Comparison of ENCODE assay signal across 8 cellular contexts in the genomic region with DNA sequence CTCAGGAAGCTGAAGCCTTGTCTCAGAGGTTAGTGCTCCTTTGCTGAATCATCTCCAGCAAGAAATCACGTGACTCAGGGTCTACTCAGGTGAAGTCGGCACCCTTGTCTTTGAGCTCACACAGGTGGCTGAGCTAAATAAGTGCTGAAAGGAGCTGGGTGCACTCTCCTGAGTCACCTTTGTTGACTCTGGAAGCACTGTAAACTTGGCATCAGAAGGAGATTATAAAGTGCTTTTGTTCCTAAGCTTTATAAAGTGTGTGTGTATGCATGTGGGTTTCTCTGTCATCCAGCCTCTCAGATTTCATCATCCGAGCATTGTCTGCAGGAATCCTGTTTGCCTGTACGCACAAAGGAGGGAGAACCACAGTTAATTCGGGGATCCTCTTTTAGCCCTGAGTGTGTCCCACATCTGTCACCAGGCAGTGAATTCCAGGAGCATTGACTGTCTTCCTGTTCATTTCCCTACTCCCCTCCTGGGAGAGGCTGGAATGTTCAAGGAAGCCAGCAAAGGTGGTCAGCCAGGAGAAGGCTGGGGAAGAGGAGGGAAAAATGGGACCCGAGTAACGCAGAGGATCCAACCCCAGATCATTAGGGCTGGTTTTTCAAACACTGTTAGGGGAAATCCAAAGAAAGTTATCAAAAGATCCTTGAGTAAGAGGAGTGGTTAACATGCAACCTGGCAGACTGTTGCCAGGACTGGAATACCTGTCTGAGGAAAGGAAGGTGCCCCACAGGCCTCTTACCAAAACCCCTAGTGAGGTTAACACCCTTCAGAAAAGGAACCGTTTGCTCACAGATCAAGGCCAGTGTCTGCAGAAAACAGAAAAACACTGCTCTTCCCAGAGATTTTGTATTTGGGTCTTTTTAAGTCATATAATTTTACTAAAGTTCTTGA.
A peak's percentile ranks its signal among the peaks of the same experiment; 100 is the strongest.
DNase-seq lines count a peak whose midpoint lies in the region; ATAC-seq, FAIRE-seq and TF ChIP-seq lines count a peak whose summit lies in the region.

No MANE protein-coding gene starts in this region.

- no peak overlapping the region for H3K4me3 ChIP-seq in A549
- no peak overlapping the region for H3K4me3 ChIP-seq in GM23338
- no peak overlapping the region for H3K4me3 ChIP-seq in OCI-LY3 (ENCODE audit: low read length)
- no peak overlapping the region for H3K4me3 ChIP-seq in liver (ENCODE audit: low read depth in 1 of 3, low read length in 3 of 3)
- no peak overlapping the region for H3K4me3 ChIP-seq in subcutaneous abdominal adipose tissue (ENCODE audit: low read depth in 1 of 5, low read length in 5 of 5)

- H3K27me3 ChIP-seq in GM23338 (ENCODE audit: insufficient read depth): no peaks in the 10 kb centered on the region
- peaks cover 20% of the 10 kb centered on the region for H3K27me3 ChIP-seq in OCI-LY3 (ENCODE audit: low read depth, low read length)
- no peaks in the 10 kb centered on the region for H3K27me3 ChIP-seq in liver (ENCODE audit: control insufficient read depth in 4 of 4, insufficient read depth in 4 of 4, low read length in 3 of 4)
- no peaks in the 10 kb centered on the region for H3K27me3 ChIP-seq in subcutaneous abdominal adipose tissue (ENCODE audit: control insufficient read depth in 5 of 5, insufficient read depth in 4 of 5, low read length in 5 of 5)

- H4K20me1 ChIP-seq in GM23338 (replicated peaks; ENCODE audit: insufficient read depth) (no peaks in the 10 kb centered on the region), OCI-LY3 (ENCODE audit: insufficient read depth, low read length) (no peaks in the 10 kb centered on the region)

- H3K4me2 ChIP-seq in A549 (peak overlapping the region; percentile 61), GM23338 (peak overlapping the region; percentile 11; the same call in 1 of the 2 replicates), OCI-LY3 (ENCODE audit: low read length) (peak overlapping the region; percentile 23; the same call in 1 of the 2 replicates)

- CTCF ChIA-PET in A549 (lab: Yijun Ruan, JAX): interaction anchor here (0.6 to 3.4 kb wide), 12 partner anchors 9 to 208 kb away, joined by 3 to 19 read pairs (median 3); no protein-coding TSS in a partner anchor

- peak; percentile 43 for FAIRE-seq in A549 (lab: Jason Lieb, UNC)

- WGBS in A549 (ENCODE audit: missing lambda C conversion rate): 17% methylated on average over 8 of the region's 8 CpGs
- 38% methylated on average over 8 of the region's 8 CpGs for WGBS in liver

- POLR2A ChIA-PET in A549 (lab: Yijun Ruan, JAX): interaction anchor here (0.8 to 1.2 kb wide), 8 partner anchors 9 to 27 kb away, joined by 3 to 14 read pairs (median 7); no protein-coding TSS in a partner anchor

- no peak for TF ChIP-seq CTCF in A549 (IDR thresholded peaks at IDR 0.05)
- TF ChIP-seq CTCF in GM23338 (conservative IDR thresholded peaks at IDR 0.05; ENCODE audit: low read depth in 2 of 2): no peak
- TF ChIP-seq CTCF in OCI-LY3 (IDR thresholded peaks at IDR 0.05; ENCODE audit: low read depth, low read length): no peak
- TF ChIP-seq CTCF in liver (IDR thresholded peaks at IDR 0.05; ENCODE audit: low read depth, low read length, missing input control): no peak

- peak overlapping the region; percentile 98 for H3K27ac Mint-ChIP-seq in GM23338

- peak; percentile 88 to 93; a peak in 4 of 5 replicates for TF ChIP-seq EP300 in A549 (IDR thresholded peaks at IDR 0.05)

- no peaks in the 10 kb centered on the region for H3K9me2 ChIP-seq in GM23338 (ENCODE audit: insufficient read depth)

- H3K36me3 ChIP-seq in GM23338 (ENCODE audit: insufficient read depth): no peaks in the 10 kb centered on the region
- H3K36me3 ChIP-seq in OCI-LY3 (replicated peaks; ENCODE audit: low read depth, low read length): no peaks in the 10 kb centered on the region
- no peaks in the 10 kb centered on the region for H3K36me3 ChIP-seq in liver (ENCODE audit: control insufficient read depth in 4 of 4, insufficient read depth in 3 of 4, low read depth in 1 of 4, low read length in 3 of 4)
- peaks cover 0 to 5% (median 0%) of the 10 kb centered on the region in 5 donors for H3K36me3 ChIP-seq in subcutaneous abdominal adipose tissue (ENCODE audit: control insufficient read depth in 5 of 5, insufficient read depth in 5 of 5, low read length in 5 of 5)

- in situ Hi-C loops in T47D (cut with HindIII; ENCODE audit: low pct_unique_long_range_greater_than_20kb, low sequenced_read_pairs): no loop called here

- H3K9ac ChIP-seq in OCI-LY3 (ENCODE audit: low read length) (no peak overlapping the region), liver (ENCODE audit: low read depth in 1 of 2, low read length in 2 of 2) (no peak overlapping the region), subcutaneous abdominal adipose tissue (ENCODE audit: low read length in 5 of 5) (no peak overlapping the region)

- TF ChIP-seq RAD21 in A549 (conservative IDR thresholded peaks at IDR 0.05 in 1 of 2, IDR thresholded peaks at IDR 0.05 in 1 of 2) (peak in 1 of 2 experiments; percentile 53; a peak in 2 of 5 replicates), liver (IDR thresholded peaks at IDR 0.05) (peak in 1 of 2 donors; percentile 38)

- no peak overlapping the region for H3K4me3 Mint-ChIP-seq in GM23338

- H3K9me3 Mint-ChIP-seq in GM23338: no peaks in the 10 kb centered on the region

- no peaks in the 10 kb centered on the region for H3F3A ChIP-seq in GM23338 (replicated peaks; ENCODE audit: low read depth)

- H3K27ac ChIP-seq in A549 (peak overlapping the region; percentile 96 to 99), GM23338 (ENCODE audit: low read depth) (peak overlapping the region; percentile 64), OCI-LY3 (ENCODE audit: low read length) (no peak overlapping the region), liver (ENCODE audit: low read depth in 1 of 2, low read length in 2 of 2) (peak overlapping the region; percentile 49 to 52), subcutaneous abdominal adipose tissue (ENCODE audit: low read depth, low read length) (peak overlapping the region; percentile 18)

- H3K9me3 ChIP-seq in A549: no peaks in the 10 kb centered on the region
- no peaks in the 10 kb centered on the region for H3K9me3 ChIP-seq in OCI-LY3 (ENCODE audit: insufficient read depth, low read length)
- H3K9me3 ChIP-seq in liver (ENCODE audit: control insufficient read depth in 4 of 4, low read length in 3 of 4): no peaks in the 10 kb centered on the region
- no peaks in the 10 kb centered on the region for H3K9me3 ChIP-seq in subcutaneous abdominal adipose tissue (ENCODE audit: control insufficient read depth in 5 of 5, low read length in 5 of 5)

- H3K4me1 ChIP-seq in A549 (peaks cover 68% of the 10 kb centered on the region), GM23338 (ENCODE audit: insufficient read depth) (peaks cover 18% of the 10 kb centered on the region), OCI-LY3 (ENCODE audit: low read length) (peaks cover 9% of the 10 kb centered on the region), liver (ENCODE audit: control insufficient read depth in 4 of 4, insufficient read depth in 4 of 4, low read length in 3 of 4) (peaks cover 7 to 31% (median 20%) of the 10 kb centered on the region in 4 donors), subcutaneous abdominal adipose tissue (ENCODE audit: control insufficient read depth in 5 of 5, insufficient read depth in 5 of 5, low read length in 5 of 5) (peaks cover under 1 to 17% (median 6%) of the 10 kb centered on the region in 5 donors)

- H3K36me3 Mint-ChIP-seq in GM23338 (ENCODE audit: low read depth): no peaks in the 10 kb centered on the region; the same call in 2 of the 3 replicates

- peaks cover 29% of the 10 kb centered on the region for H3K4me1 Mint-ChIP-seq in GM23338

- peak; percentile 85 for ATAC-seq in A549
- peak; percentile 82 for ATAC-seq in GM23338

- DNase-seq in A549 (ENCODE audit: low read depth in 1 of 2, low spot score in 1 of 2): peak; percentile 83 to 93
- peak; percentile 72 for DNase-seq in GM23338 (ENCODE audit: low spot score)
- peak; percentile 36 to 94 for DNase-seq in T47D (ENCODE audit: low read depth in 1 of 2, low spot score in 1 of 2)
- DNase-seq in OCI-M2 (lab: John Stamatoyannopoulos, UW; ENCODE audit: unreplicated experiment): no peak
- DNase-seq in NCI-H446 (lab: John Stamatoyannopoulos, UW): no peak

- peaks cover 4% of the 10 kb centered on the region for H3K27me3 Mint-ChIP-seq in GM23338 (ENCODE audit: insufficient read depth, low read depth, poor library complexity)

- H3K79me2 ChIP-seq in GM23338 (replicated peaks; ENCODE audit: insufficient read depth): no peaks in the 10 kb centered on the region
- H3K79me2 ChIP-seq in OCI-LY3 (ENCODE audit: low read length): no peaks in the 10 kb centered on the region

- peak overlapping the region; percentile 15; the same call in 1 of the 2 replicates for H2AFZ ChIP-seq in GM23338
- no peak overlapping the region for H2AFZ ChIP-seq in OCI-LY3 (ENCODE audit: low read depth, low read length)

- no peak for TF ChIP-seq POLR2A in A549 (IDR thresholded peaks at IDR 0.05; ENCODE audit: low read length)

TF ChIP-seq in GM23338, 12 proteins besides CTCF, POLR2A, EP300 and RAD21 (continues in another document):
- no peak for TF ChIP-seq EZH2 (IDR thresholded peaks at IDR 0.05; ENCODE audit: low read depth, unreplicated experiment)
- peak; percentile 36; the same call in 1 of the 2 replicates for TF ChIP-seq POLR2AphosphoS5 (IDR thresholded peaks at IDR 0.05; ENCODE audit: low read depth)
- TF ChIP-seq ZNF114 (CRISPR knock-in tag; IDR thresholded peaks at IDR 0.05): no peak

TF ChIP-seq in liver, 16 proteins besides CTCF, POLR2A, EP300 and RAD21 (continues in another document):
- TF ChIP-seq, protein P1, sequence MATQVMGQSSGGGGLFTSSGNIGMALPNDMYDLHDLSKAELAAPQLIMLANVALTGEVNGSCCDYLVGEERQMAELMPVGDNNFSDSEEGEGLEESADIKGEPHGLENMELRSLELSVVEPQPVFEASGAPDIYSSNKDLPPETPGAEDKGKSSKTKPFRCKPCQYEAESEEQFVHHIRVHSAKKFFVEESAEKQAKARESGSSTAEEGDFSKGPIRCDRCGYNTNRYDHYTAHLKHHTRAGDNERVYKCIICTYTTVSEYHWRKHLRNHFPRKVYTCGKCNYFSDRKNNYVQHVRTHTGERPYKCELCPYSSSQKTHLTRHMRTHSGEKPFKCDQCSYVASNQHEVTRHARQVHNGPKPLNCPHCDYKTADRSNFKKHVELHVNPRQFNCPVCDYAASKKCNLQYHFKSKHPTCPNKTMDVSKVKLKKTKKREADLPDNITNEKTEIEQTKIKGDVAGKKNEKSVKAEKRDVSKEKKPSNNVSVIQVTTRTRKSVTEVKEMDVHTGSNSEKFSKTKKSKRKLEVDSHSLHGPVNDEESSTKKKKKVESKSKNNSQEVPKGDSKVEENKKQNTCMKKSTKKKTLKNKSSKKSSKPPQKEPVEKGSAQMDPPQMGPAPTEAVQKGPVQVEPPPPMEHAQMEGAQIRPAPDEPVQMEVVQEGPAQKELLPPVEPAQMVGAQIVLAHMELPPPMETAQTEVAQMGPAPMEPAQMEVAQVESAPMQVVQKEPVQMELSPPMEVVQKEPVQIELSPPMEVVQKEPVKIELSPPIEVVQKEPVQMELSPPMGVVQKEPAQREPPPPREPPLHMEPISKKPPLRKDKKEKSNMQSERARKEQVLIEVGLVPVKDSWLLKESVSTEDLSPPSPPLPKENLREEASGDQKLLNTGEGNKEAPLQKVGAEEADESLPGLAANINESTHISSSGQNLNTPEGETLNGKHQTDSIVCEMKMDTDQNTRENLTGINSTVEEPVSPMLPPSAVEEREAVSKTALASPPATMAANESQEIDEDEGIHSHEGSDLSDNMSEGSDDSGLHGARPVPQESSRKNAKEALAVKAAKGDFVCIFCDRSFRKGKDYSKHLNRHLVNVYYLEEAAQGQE (IDR thresholded peaks at IDR 0.05): no peak
- TF ChIP-seq FOXA2 (IDR thresholded peaks at IDR 0.05): peak; percentile 48

Comparison
In these comparisons a context has a peak if more than half of its experiments do, and no peak if none do; other contexts are left out.
1. DNase-seq: peak in A549 (2 of 2), GM23338 (single experiment) and T47D (2 of 2); none in OCI-M2 (single experiment) and NCI-H446 (0 of 2).
2. H3K4me2 ChIP-seq: peak in every context shown above with its lines; median percentile 61 in A549; 23 in OCI-LY3; 11 in GM23338.